In the genomic region with DNA sequence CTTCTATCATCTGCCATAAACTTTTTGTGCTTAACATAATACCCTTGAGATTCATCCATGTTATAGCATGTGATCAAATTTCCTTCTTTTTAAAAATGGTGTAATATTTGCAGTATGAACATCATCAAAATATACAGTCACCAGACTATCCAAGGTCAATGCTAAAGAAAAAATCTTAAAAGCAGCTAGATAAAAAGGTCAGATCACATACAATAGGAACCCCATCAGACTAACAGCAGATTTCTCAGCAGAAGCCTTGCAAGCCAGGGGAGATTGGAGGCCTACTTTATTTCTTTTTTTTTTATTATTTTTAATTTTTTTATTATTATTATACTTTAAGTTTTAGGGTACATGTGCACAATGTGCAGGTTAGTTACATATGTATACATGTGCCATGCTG, we compare ENCODE assay signal across 23 cellular contexts.
"Had no signal": no experiment of that assay in that cellular context is flagged by ENCODE, and none has a peak within 500 bp of the region (broad histone marks: within the 10 kb centered on the region; RNA-seq: fewer than 3 reads in every experiment).

No MANE protein-coding gene starts in this region.

- H3K4me1 ChIP-seq: colonic mucosa, esophagus muscularis mucosa, esophagus squamous epithelium, foreskin keratinocyte, gastrocnemius medialis, gastroesophageal sphincter, heart left ventricle, heart right ventricle had no signal

- DNase-seq: colonic mucosa; cortex of kidney; dermis blood vessel endothelial cell; dorsolateral prefrontal cortex; effector CD4-positive, alpha-beta T cell; effector CD8-positive, alpha-beta T cell; effector memory CD4-positive, alpha-beta T cell; effector memory CD8-positive, alpha-beta T cell; endodermal cell; erythroblast; esophagus squamous epithelium; foreskin fibroblast; foreskin keratinocyte; foreskin melanocyte; gastrocnemius medialis; glutamatergic neuron; head of caudate nucleus; heart left ventricle; heart right ventricle had no signal

- H3K9me3 ChIP-seq: colonic mucosa, gastrocnemius medialis had no signal

- H3K36me3 ChIP-seq: colonic mucosa, esophagus muscularis mucosa, esophagus squamous epithelium, gastrocnemius medialis, gastroesophageal sphincter, heart left ventricle, heart right ventricle had no signal

- H3K27ac ChIP-seq: colonic mucosa, coronary artery, dorsolateral prefrontal cortex, epithelial cell of prostate, esophagus muscularis mucosa, esophagus squamous epithelium, foreskin keratinocyte, gastrocnemius medialis, gastroesophageal sphincter, heart left ventricle, heart right ventricle had no signal

- H3K4me3 ChIP-seq: colonic mucosa, coronary artery, dorsolateral prefrontal cortex, esophagus muscularis mucosa, esophagus squamous epithelium, gastrocnemius medialis, gastroesophageal sphincter, heart left ventricle, heart right ventricle had no signal
